19 cellular contexts compared by ENCODE assay signal in the genomic region with DNA sequence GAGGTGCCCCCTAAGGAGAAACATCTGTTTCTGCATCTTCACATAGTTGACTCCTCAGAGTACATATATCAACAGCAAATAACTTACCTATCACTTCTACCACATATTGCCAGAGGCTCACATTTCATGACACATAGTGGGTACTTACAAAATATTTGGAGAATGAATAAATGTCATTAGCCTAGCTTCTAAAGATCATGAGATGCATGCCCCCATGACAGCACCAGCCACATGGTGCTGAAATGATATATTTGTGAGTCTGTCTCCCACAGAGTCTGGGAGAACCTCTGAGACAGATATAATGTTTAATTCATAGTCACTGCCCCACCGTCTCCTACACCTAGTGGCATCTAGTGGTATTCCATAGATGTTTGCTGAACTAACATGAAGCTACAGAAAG.
DNase-seq lines count a peak whose midpoint lies in the region; ATAC-seq and TF ChIP-seq lines count a peak whose summit lies in the region.
"Had no signal": no experiment of that assay in that cellular context is flagged by ENCODE, and none has a peak within 500 bp of the region (broad histone marks: within the 10 kb centered on the region; RNA-seq: fewer than 3 reads in every experiment).

No MANE protein-coding gene starts in this region.

- H3K4me1 Mint-ChIP-seq in WTC11 (peaks cover 8% of the 10 kb centered on the region), neural crest cell (no peaks in the 10 kb centered on the region)
- H3K4me1 Mint-ChIP-seq: CD4-positive, CD25-positive, alpha-beta regulatory T cell had no signal

- H3K27ac ChIP-seq in A673 (ENCODE audit: low read depth, low read length, poor library complexity, severe bottlenecking): no peak overlapping the region
- H3K27ac ChIP-seq: A549, HL-60, PC-9 had no signal

- CTCF ChIA-PET in WTC11 (lab: Charles Lee): interaction anchor here (0.6 to 0.8 kb wide), 2 partner anchors 12 to 88 kb away, joined by 3 to 7 read pairs; no protein-coding TSS in a partner anchor
- CTCF ChIA-PET in A673 (lab: Charles Lee): no interaction called here

- H3K4me3 ChIP-seq in A673 (ENCODE audit: low read depth, low read length, poor library complexity, severe bottlenecking): no peak overlapping the region
- H3K4me3 ChIP-seq: A549, PC-9 had no signal

- DNase-seq in Caki2 (ENCODE audit: low read depth) (peak; percentile 46), M059J (ENCODE audit: low read depth) (peak; percentile 68), WTC11 (ENCODE audit: low spot score) (no peak), neural crest cell (ENCODE audit: low read depth, low spot score) (no peak), DMS79 (lab: John Stamatoyannopoulos, UW) (no peak), C1 segment of cervical spinal cord (lab: John Stamatoyannopoulos, UW) (no peak), A673 (ENCODE audit: low spot score) (no peak)
- DNase-seq: CD4-positive, CD25-positive, alpha-beta regulatory T cell; NCI-H1048; NCI-H146; NCI-H2227 treated with DMSO at 0.1 percent for 48 hours; NCI-H524 treated with DMSO at 0.1 percent for 48 hours; NK-92 treated with Interleukin-12 subunit alpha and Interleukin-12 subunit beta, amount 100 ng/mL, for 24 hours; PC-9; Right ventricle myocardium superior had no signal

- peak; percentile 47; the same call in 1 of the 2 replicates for ATAC-seq in WTC11
- ATAC-seq in GM18520 (IDR thresholded peaks at IDR 0.05; ENCODE audit: unreplicated experiment): no peak
- ATAC-seq: A549, SK-N-SH treated with all-trans-retinoic acid at 6 μM for 48 hours had no signal

- no peaks in the 10 kb centered on the region for H3K27me3 ChIP-seq in A673 (replicated peaks; ENCODE audit: insufficient read depth, low read depth, low read length, poor library complexity)

- intact Hi-C loops in A673 (cut with micrococcal nuclease; ENCODE audit: unreplicated experiment): no loop called here

- peaks cover 3% of the 10 kb centered on the region for H3K27me3 Mint-ChIP-seq in WTC11 (ENCODE audit: low read depth)
- no peaks in the 10 kb centered on the region for H3K27me3 Mint-ChIP-seq in neural crest cell (ENCODE audit: low read depth)
- H3K27me3 Mint-ChIP-seq: CD4-positive, CD25-positive, alpha-beta regulatory T cell had no signal

- H3K4me1 ChIP-seq in A673 (ENCODE audit: insufficient read depth, low read length, poor library complexity, severe bottlenecking): no peaks in the 10 kb centered on the region

- no TSS peak for BruUV-seq in A673 (replicated peaks; lab: Mats Ljungman, UMichigan)

- TF ChIP-seq CTCF in WTC11 (IDR thresholded peaks at IDR 0.05): no peak
- TF ChIP-seq CTCF in neural crest cell (conservative IDR thresholded peaks at IDR 0.05): peak; percentile 23
- TF ChIP-seq CTCF in A673 (conservative IDR thresholded peaks at IDR 0.05; ENCODE audit: low read depth, low read length): no peak

- no peaks in the 10 kb centered on the region for H3K36me3 ChIP-seq in A673 (ENCODE audit: insufficient read depth, low read length, poor library complexity, severe bottlenecking)

- H3K36me3 Mint-ChIP-seq in WTC11 (no peaks in the 10 kb centered on the region), neural crest cell (ENCODE audit: low read depth) (no peaks in the 10 kb centered on the region)
- H3K36me3 Mint-ChIP-seq: CD4-positive, CD25-positive, alpha-beta regulatory T cell had no signal

- H3K27ac Mint-ChIP-seq in WTC11: no peak overlapping the region
- H3K27ac Mint-ChIP-seq in neural crest cell (ENCODE audit: unreplicated experiment): no peak overlapping the region
- H3K27ac Mint-ChIP-seq: CD4-positive, CD25-positive, alpha-beta regulatory T cell had no signal

- peaks cover 10% of the 10 kb centered on the region for H3K9me3 ChIP-seq in A673 (ENCODE audit: low read depth, low read length, poor library complexity, severe bottlenecking)

- in situ Hi-C loops in Caki2 (cut with HindIII; ENCODE audit: low pct_unique_long_range_greater_than_20kb, low sequenced_read_pairs): no loop called here

- H3K4me3 Mint-ChIP-seq in WTC11 (no peak overlapping the region), neural crest cell (no peak overlapping the region)
- H3K4me3 Mint-ChIP-seq: CD4-positive, CD25-positive, alpha-beta regulatory T cell had no signal

- POLR2A ChIA-PET in WTC11 (lab: Charles Lee) (no interaction called here), A673 (lab: Charles Lee; ENCODE audit: low non-redundant PET) (no interaction called here)

- H3K9me3 Mint-ChIP-seq in WTC11 (peaks cover 19% of the 10 kb centered on the region), neural crest cell (peaks cover 7% of the 10 kb centered on the region)

TF ChIP-seq in WTC11, 78 proteins besides CTCF, POLR2A, EP300 and RAD21:
- TF ChIP-seq ATF3 (CRISPR knock-in tag; conservative IDR thresholded peaks at IDR 0.05): no peak

Comparison
In these comparisons a context has a peak if more than half of its experiments do, and no peak if none do; other contexts are left out.
1. DNase-seq: peak in Caki2 (single experiment) and M059J (single experiment); none in WTC11 (single experiment), neural crest cell (single experiment), DMS79 (single experiment), C1 segment of cervical spinal cord (0 of 14) and A673 (single experiment).